ENCODE assay signal across 17 cellular contexts in the genomic region with DNA sequence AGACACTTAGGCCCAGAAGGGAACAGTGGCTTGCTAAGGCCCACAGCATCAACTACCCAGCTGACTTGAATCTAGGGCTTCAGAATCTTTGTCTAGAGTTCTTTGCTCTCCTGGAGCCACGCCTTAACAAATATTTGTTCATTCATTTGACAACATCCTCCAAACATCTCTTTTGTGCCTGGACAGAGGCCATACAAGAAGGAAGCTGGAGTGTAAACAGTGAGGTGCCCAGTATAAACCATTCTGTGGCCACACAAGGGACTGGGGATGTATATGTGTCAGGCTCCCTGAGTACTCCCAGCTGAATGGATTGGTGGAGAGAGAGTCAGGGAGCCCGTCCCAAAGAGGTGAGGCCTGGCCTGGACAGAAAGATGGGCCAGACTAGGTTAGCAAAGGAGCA. TPM values are rescaled to one million over a fixed set of nuclear protein-coding genes. Genes with fewer than 3 reads are reported as not detected.
DNase-seq lines count a peak whose midpoint lies in the region; ATAC-seq, FAIRE-seq and TF ChIP-seq lines count a peak whose summit lies in the region.
"Had no signal": no experiment of that assay in that cellular context is flagged by ENCODE, and none has a peak within 500 bp of the region (broad histone marks: within the 10 kb centered on the region; RNA-seq: fewer than 3 reads in every experiment).

No MANE protein-coding gene starts in this region.

- no peak overlapping the region for H2BK5ac ChIP-seq in trophoblast cell (ENCODE audit: low read depth, low read length, poor library complexity)

- no peak overlapping the region for H4K8ac ChIP-seq in trophoblast cell (ENCODE audit: low read depth, low read length)

- H3K14ac ChIP-seq in trophoblast cell (ENCODE audit: low read length), result no peak overlapping the region

- no peak overlapping the region for H3K4me3 Mint-ChIP-seq in memory B cell

- H3K9me3 Mint-ChIP-seq in memory B cell, result no peaks in the 10 kb centered on the region

- peak overlapping the region; percentile 36 for H3K27ac Mint-ChIP-seq in memory B cell

- no peak overlapping the region for H3K4me2 ChIP-seq in trophoblast cell (ENCODE audit: low read length)

- TF ChIP-seq CTCF in breast epithelium (IDR thresholded peaks at IDR 0.05), result no peak
- no peak for TF ChIP-seq CTCF in GM10248 (IDR thresholded peaks at IDR 0.05; ENCODE audit: control extremely low read depth, extremely low read depth, low read depth, missing control alignments)

- no peaks in the 10 kb centered on the region for H3K36me3 Mint-ChIP-seq in memory B cell

- POLR2A ChIA-PET in GM10248 (lab: Yijun Ruan, JAX), result no interaction called here

- H3K79me2 ChIP-seq in trophoblast cell (ENCODE audit: control insufficient read depth, insufficient read depth, low read length, poor library complexity), result peaks cover 4% of the 10 kb centered on the region

- no peak overlapping the region for H3K23ac ChIP-seq in trophoblast cell (ENCODE audit: low read length)

- H3K27ac ChIP-seq in breast epithelium, result no peak overlapping the region
- H3K27ac ChIP-seq in trophoblast cell (ENCODE audit: low read depth, low read length), result no peak overlapping the region
- H3K27ac ChIP-seq: psoas muscle, SK-N-MC had no signal

- no peak overlapping the region for H3K4me3 ChIP-seq in breast epithelium
- H3K4me3 ChIP-seq in trophoblast cell (ENCODE audit: low read depth, low read length), result no peak overlapping the region
- H3K4me3 ChIP-seq: psoas muscle, SK-N-MC had no signal

- intact Hi-C loops in breast epithelium (cut with DNase I; ENCODE audit: low total_unique reads), result loop anchor here (10.0 kb wide), 1 partner anchor 107 kb away; a partner anchor contains a TSS

- no CpG with 5 or more reads among the region's 2 CpGs for WGBS in trophoblast cell (ENCODE audit: extremely low coverage, insufficient coverage, insufficient read length)

- TF ChIP-seq POLR2A in breast epithelium (IDR thresholded peaks at IDR 0.05), result no peak
- TF ChIP-seq POLR2A in GM12891 (IDR thresholded peaks at IDR 0.05; ENCODE audit: low read depth, low read length), result no peak

- CTCF ChIA-PET in GM10248 (lab: Yijun Ruan, JAX), result interaction anchor here (1.1 to 11.3 kb wide), 8 partner anchors 11 to 218 kb away, joined by 3 to 193 read pairs (median 7); no protein-coding TSS in a partner anchor

- ATAC-seq in memory B cell (ENCODE audit: low read depth), result no peak
- ATAC-seq in GM19023 (IDR thresholded peaks at IDR 0.05; ENCODE audit: unreplicated experiment), result no peak
- ATAC-seq: psoas muscle had no signal

- H3K4me1 ChIP-seq in breast epithelium (no peaks in the 10 kb centered on the region), trophoblast cell (ENCODE audit: control insufficient read depth in 1 of 2, insufficient read depth in 2 of 2, low read length in 2 of 2) (peaks cover 3% of the 10 kb centered on the region in 2 experiments)
- H3K4me1 ChIP-seq: BE2C had no signal

- no peak for FAIRE-seq in GM12891 (lab: Jason Lieb, UNC)

- in situ Hi-C loops in T47D (cut with HindIII; ENCODE audit: low pct_unique_long_range_greater_than_20kb, low sequenced_read_pairs), result no loop called here

- no peak overlapping the region for H3K4ac ChIP-seq in trophoblast cell (ENCODE audit: low read depth, low read length)

- H3K36me3 ChIP-seq in breast epithelium (no peaks in the 10 kb centered on the region), trophoblast cell (ENCODE audit: control insufficient read depth in 1 of 2, insufficient read depth in 2 of 2, low read length in 2 of 2) (no peaks in the 10 kb centered on the region)
- H3K36me3 ChIP-seq: BE2C had no signal

- H2BK120ac ChIP-seq in trophoblast cell (ENCODE audit: insufficient read depth, low read length, poor library complexity), result no peak overlapping the region

- no peak overlapping the region for H2AK5ac ChIP-seq in trophoblast cell (ENCODE audit: low read length)

- H3K79me1 ChIP-seq in trophoblast cell (ENCODE audit: low read length), result peaks cover 5% of the 10 kb centered on the region

- H4K12ac ChIP-seq in trophoblast cell (ENCODE audit: low read depth, low read length), result no peak overlapping the region

- H3K4me1 Mint-ChIP-seq in memory B cell, result peaks cover 6% of the 10 kb centered on the region

- H3K9me3 ChIP-seq in breast epithelium (no peaks in the 10 kb centered on the region), trophoblast cell (ENCODE audit: insufficient read depth, low read depth, low read length) (peaks cover 2% of the 10 kb centered on the region)
- H3K9me3 ChIP-seq: BE2C, psoas muscle had no signal

- H2AFZ ChIP-seq in trophoblast cell (ENCODE audit: insufficient read depth, low read length, poor library complexity), result no peak overlapping the region

- no peak overlapping the region for H2BK12ac ChIP-seq in trophoblast cell (ENCODE audit: low read length)

- no peak overlapping the region for H4K91ac ChIP-seq in trophoblast cell (ENCODE audit: low read depth, low read length)

- H3K9ac ChIP-seq in trophoblast cell (ENCODE audit: low read length), result no peak overlapping the region

- no peaks in the 10 kb centered on the region for H3K27me3 ChIP-seq in breast epithelium
- no peaks in the 10 kb centered on the region for H3K27me3 ChIP-seq in trophoblast cell (ENCODE audit: insufficient read depth, low read length)
- H3K27me3 ChIP-seq: BE2C had no signal

- no peaks in the 10 kb centered on the region for H3K27me3 Mint-ChIP-seq in memory B cell

- H3K18ac ChIP-seq in trophoblast cell (ENCODE audit: low read length), result no peak overlapping the region

- DNase-seq in T47D (ENCODE audit: low read depth in 1 of 2, low spot score in 1 of 2), result peak; percentile 49 to 90
- no peak for DNase-seq in breast epithelium (ENCODE audit: low spot score in 2 of 2)
- peak; percentile 80 for DNase-seq in NCI-H69 (lab: John Stamatoyannopoulos, UW)
- no peak for DNase-seq in memory B cell (ENCODE audit: low spot score in 2 of 2)
- DNase-seq in GM12891 (ENCODE audit: insufficient read length, low spot score), result no peak
- DNase-seq in GM10248 (ENCODE audit: extremely low spot score), result no peak
- no peak for DNase-seq in trophoblast cell
- DNase-seq: activated gamma-delta T cell treated with Interleukin-2 at 50 U/mL for 16 hours; BE2C; effector CD4-positive, alpha-beta T cell; NCI-H1436 treated with DMSO at 0.1 percent for 48 hours; psoas muscle; stimulated activated CD4-positive, alpha-beta T cell treated with anti-CD3 and anti-CD28 coated beads, Interleukin-12 subunit alpha, Interleukin-12 subunit beta, amount 100 ng/mL, for 4 hours had no signal

TF ChIP-seq in GM12891, 5 proteins besides CTCF, POLR2A, EP300 and RAD21:
- TF ChIP-seq TAF1 (IDR thresholded peaks at IDR 0.05; ENCODE audit: low read depth, low read length) (no peak), SPI1 (IDR thresholded peaks at IDR 0.05; ENCODE audit: low read depth, low read length) (no peak)

RNA-seq across cellular contexts. Expression of a gene that starts 3.4 kb away (rescaled TPM):
- total RNA-seq in breast epithelium, result 1 to 10 TPM; 2.9 to 5.8 (median 4.9) TPM
- 1.8 TPM for polyA plus RNA-seq in GM12891 (2012; ENCODE audit: low read depth, missing spikeins)
- polyA plus RNA-seq in trophoblast cell (2013), result 16.6 and 16.7 TPM in 2 replicates

RNA-seq across cellular contexts. Expression of a gene that starts 21.3 kb away (rescaled TPM):
- total RNA-seq in breast epithelium, result 10 to 100 TPM; 44.2 to 63.2 (median 52.0) TPM
- 144 TPM for polyA plus RNA-seq in GM12891 (2012; ENCODE audit: low read depth, missing spikeins)
- polyA plus RNA-seq in trophoblast cell (2013), result 27.1 and 28.7 TPM in 2 replicates

RNA-seq across cellular contexts. Expression of a gene that starts 35.5 kb away (rescaled TPM):
- total RNA-seq in breast epithelium, result not detected
- not detected for polyA plus RNA-seq in GM12891 (2012; ENCODE audit: low read depth, missing spikeins)
- polyA plus RNA-seq in trophoblast cell (2013), result 0.14 and 0.19 TPM in 2 replicates
- total RNA-seq: fibroblast of lung, NCI-H460, psoas muscle had no signal
- polyA plus RNA-seq: psoas muscle had no signal

RNA-seq across cellular contexts. Expression of a gene that starts 50.4 kb away (rescaled TPM):
- total RNA-seq in breast epithelium, result 10 to 100 TPM; 44.9 to 71.0 (median 69.2) TPM
- 19.7 TPM for polyA plus RNA-seq in GM12891 (2012; ENCODE audit: low read depth, missing spikeins)
- polyA plus RNA-seq in trophoblast cell (2013), result 16.7 and 16.9 TPM in 2 replicates

Comparison
In these comparisons a context has a peak if more than half of its experiments do, and no peak if none do; other contexts are left out.
1. DNase-seq: peak in T47D (2 of 2) and NCI-H69 (single experiment); none in breast epithelium (0 of 2), memory B cell (0 of 2), GM12891 (single experiment), GM10248 (single experiment) and trophoblast cell (0 of 2).